11 cellular contexts compared by ENCODE assay signal in the genomic region with DNA sequence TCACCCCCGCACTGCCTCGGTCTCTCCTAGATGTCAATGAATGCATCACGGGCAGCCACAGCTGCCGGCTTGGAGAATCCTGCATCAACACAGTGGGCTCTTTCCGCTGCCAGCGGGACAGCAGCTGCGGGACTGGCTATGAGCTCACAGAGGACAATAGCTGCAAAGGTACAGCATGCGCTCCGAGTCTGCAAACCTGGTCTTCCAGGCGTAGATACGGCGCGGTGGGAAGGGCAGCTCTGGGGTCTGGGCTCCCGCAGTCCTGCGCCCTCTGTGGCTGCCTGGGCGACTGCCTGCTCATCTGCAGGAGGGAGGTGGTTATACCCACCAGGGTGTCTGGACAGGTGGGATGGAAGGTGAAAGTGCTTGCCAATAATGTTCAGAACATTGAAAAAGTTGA. TPM values are rescaled to one million over a fixed set of nuclear protein-coding genes. Genes with fewer than 3 reads are reported as not detected.
DNase-seq lines count a peak whose midpoint lies in the region; ATAC-seq and TF ChIP-seq lines count a peak whose summit lies in the region.
"Had no signal": no experiment of that assay in that cellular context is flagged by ENCODE, and none has a peak within 500 bp of the region (broad histone marks: within the 10 kb centered on the region; RNA-seq: fewer than 3 reads in every experiment).

No MANE protein-coding gene starts in this region.

- H3K27me3 ChIP-seq in AG04450 (ENCODE audit: control insufficient read depth, insufficient read depth, low read length) (no peaks in the 10 kb centered on the region), esophagus (ENCODE audit: control insufficient read depth in 1 of 2, insufficient read depth in 2 of 2, low read length in 2 of 2) (no peaks in the 10 kb centered on the region), parathyroid adenoma (ENCODE audit: control insufficient read depth, insufficient read depth, low read length) (no peaks in the 10 kb centered on the region)

- CTCF ChIA-PET in AG04450 (lab: Charles Lee), result no interaction called here

- in situ Hi-C loops in KBM-7 (cut with MboI; ENCODE audit: low pct_unique_long_range_greater_than_20kb, low sequenced_read_pairs) (no loop called here), GM13976 (cut with MboI; ENCODE audit: low sequenced_read_pairs, unreplicated experiment) (no loop called here)

- H3K36me3 ChIP-seq in esophagus (ENCODE audit: control insufficient read depth in 2 of 2, insufficient read depth in 2 of 2, low read length in 1 of 2), result peaks cover 0 to 2% of the 10 kb centered on the region in 2 donors
- H3K36me3 ChIP-seq in parathyroid adenoma (ENCODE audit: control insufficient read depth, insufficient read depth, low read length), result no peaks in the 10 kb centered on the region

- no peaks in the 10 kb centered on the region for H3K9me3 Mint-ChIP-seq in natural killer cell
- H3K9me3 Mint-ChIP-seq: CD8-positive, alpha-beta T cell had no signal

- no peak overlapping the region for H3K4me2 ChIP-seq in parathyroid adenoma (ENCODE audit: low read length)

- peaks cover 3% of the 10 kb centered on the region for H3K79me2 ChIP-seq in parathyroid adenoma

- H3K4me1 ChIP-seq in esophagus (ENCODE audit: control insufficient read depth in 2 of 2, insufficient read depth in 2 of 2, low read length in 1 of 2) (peaks cover 17 to 36% of the 10 kb centered on the region in 2 donors), parathyroid adenoma (peaks cover 45% of the 10 kb centered on the region)

- H3K36me3 Mint-ChIP-seq in natural killer cell, result no peaks in the 10 kb centered on the region
- H3K36me3 Mint-ChIP-seq: CD8-positive, alpha-beta T cell had no signal

- H2AFZ ChIP-seq in parathyroid adenoma, result no peak overlapping the region

- 48 to 65% methylated on average over 16 of the region's 16 CpGs for WGBS in esophagus, 2 donors

- ATAC-seq in natural killer cell, result no peak
- ATAC-seq: CD8-positive, alpha-beta T cell had no signal

- TF ChIP-seq CTCF in AG04450 (IDR thresholded peaks at IDR 0.05; ENCODE audit: low read depth, low read length) (no peak), parathyroid adenoma (IDR thresholded peaks at IDR 0.05) (no peak), GM13976 (IDR thresholded peaks at IDR 0.05; ENCODE audit: borderline replicate concordance, control extremely low read depth, extremely low read depth, insufficient read depth, missing control alignments) (no peak), natural killer cell (IDR thresholded peaks at IDR 0.05) (no peak)

- H3K9me3 ChIP-seq in AG04450 (ENCODE audit: control insufficient read depth, insufficient read depth, low read length), result no peaks in the 10 kb centered on the region; the same call in 1 of the 2 replicates
- no peaks in the 10 kb centered on the region for H3K9me3 ChIP-seq in esophagus (ENCODE audit: control insufficient read depth in 2 of 2, insufficient read depth in 1 of 2, low read depth in 1 of 2, low read length in 1 of 2)
- no peaks in the 10 kb centered on the region for H3K9me3 ChIP-seq in parathyroid adenoma (ENCODE audit: control insufficient read depth, low read length)

- no peak overlapping the region for H3K4me3 ChIP-seq in AG04450 (ENCODE audit: low read depth, low read length)
- H3K4me3 ChIP-seq in esophagus (ENCODE audit: low read depth in 1 of 2, low read length in 2 of 2), result no peak overlapping the region
- no peak overlapping the region for H3K4me3 ChIP-seq in parathyroid adenoma (ENCODE audit: low read depth, low read length)

- H3K9ac ChIP-seq in parathyroid adenoma, result no peak overlapping the region

- no peak overlapping the region for H3K27ac Mint-ChIP-seq in natural killer cell
- H3K27ac Mint-ChIP-seq: CD8-positive, alpha-beta T cell had no signal

- POLR2A ChIA-PET in AG04450 (lab: Yijun Ruan, JAX), result interaction anchor here (0.6 to 2.9 kb wide), 5 partner anchors 19 to 234 kb away, joined by 3 to 15 read pairs (median 8); partner anchors contain the start of gene FBLN1

- no peaks in the 10 kb centered on the region for H3K4me1 Mint-ChIP-seq in natural killer cell

- no peak for DNase-seq in AG04450 (ENCODE audit: low read depth, low spot score)
- peak; percentile 5 for DNase-seq in COLO668 (lab: John Stamatoyannopoulos, UW; ENCODE audit: unreplicated experiment)
- DNase-seq in KBM-7, result no peak
- DNase-seq in GM13976 (ENCODE audit: low spot score), result no peak
- DNase-seq in natural killer cell, result no peak
- DNase-seq: CD8-positive, alpha-beta T cell; EL; NCI-H1436 treated with DMSO at 0.1 percent for 48 hours; NCI-H774 had no signal

- peak overlapping the region; percentile 31 for H3K27ac ChIP-seq in AG04450 (ENCODE audit: low read depth, low read length)
- peak overlapping the region; percentile 34 to 69 for H3K27ac ChIP-seq in esophagus (ENCODE audit: low read depth in 2 of 2, low read length in 1 of 2)
- H3K27ac ChIP-seq in parathyroid adenoma, result peak overlapping the region; percentile 39

- intact Hi-C loops in natural killer cell (cut with micrococcal nuclease), result no loop called here

- H3K4me3 Mint-ChIP-seq in natural killer cell, result no peak overlapping the region
- H3K4me3 Mint-ChIP-seq: CD8-positive, alpha-beta T cell had no signal

- peaks cover 2 to 7% of the 10 kb centered on the region in 2 donors for H3K27me3 Mint-ChIP-seq in natural killer cell (ENCODE audit: low read depth in 2 of 2)

RNA-seq across cellular contexts. Expression of gene FBLN1, which starts 31.0 kb away (rescaled TPM):
- 241 and 314 TPM in 2 replicates for polyA plus RNA-seq in AG04450 (2011; rRNA removed)
- polyA minus RNA-seq in AG04450 (2011; rRNA and poly(A)+ RNA removed), result 112 and 137 TPM in 2 replicates
- 10 to 100 TPM; 18.8 to 50.3 TPM for polyA plus RNA-seq in esophagus
- under 1 TPM in 1 of 3 donors, not detected in 2; 0.58 TPM for total RNA-seq in natural killer cell
- total RNA-seq: CD8-positive, alpha-beta T cell had no signal
